1 cellular context compared by ENCODE assay signal in the genomic region with DNA sequence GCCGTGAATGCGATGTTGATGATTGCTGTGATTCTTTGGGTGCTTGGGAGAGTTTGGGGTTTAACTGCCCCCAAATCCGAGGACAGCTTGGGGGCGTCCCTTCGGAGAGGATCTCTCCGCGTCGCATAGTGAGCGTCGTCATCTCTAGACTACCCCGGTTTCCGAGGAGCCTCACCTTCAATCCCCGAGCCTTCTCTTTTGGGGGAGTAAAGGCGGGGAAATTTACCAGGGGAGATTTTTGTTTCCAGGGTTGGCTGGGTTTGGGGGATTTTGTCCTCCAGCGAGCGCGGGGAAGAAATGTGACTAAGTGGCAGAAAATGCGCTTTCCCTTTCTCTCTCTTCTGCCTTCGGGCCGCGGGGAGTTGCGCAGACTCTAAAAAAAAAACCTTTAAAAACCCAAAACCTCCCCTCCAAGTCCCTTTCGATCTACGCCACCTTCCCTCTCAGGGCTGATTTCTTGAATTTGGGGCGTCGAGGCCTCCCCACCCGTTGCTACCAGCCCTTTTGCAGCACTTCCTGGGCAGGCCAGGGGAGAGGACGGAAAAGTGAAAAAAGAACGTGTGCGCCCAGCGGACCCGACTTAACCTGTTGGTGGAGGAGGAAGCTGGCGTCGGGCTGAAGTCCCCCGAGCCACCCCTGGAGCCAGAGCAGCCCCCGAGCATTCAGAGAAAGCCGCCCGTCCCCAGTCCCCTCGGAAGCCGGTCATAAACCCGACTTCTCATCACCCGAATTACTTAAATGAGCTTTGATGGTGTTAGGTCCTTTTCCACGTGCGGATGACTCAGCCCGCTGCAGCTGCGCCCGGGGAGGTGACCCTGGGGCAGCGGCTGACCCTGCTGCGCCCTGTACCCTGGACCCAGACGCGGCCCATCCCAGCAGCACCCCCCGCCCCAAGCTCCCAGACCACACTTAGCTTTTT.
TF ChIP-seq lines count a peak whose summit lies in the region.

No MANE protein-coding gene starts in this region.

TF ChIP-seq in HepG2, 621 proteins besides CTCF, POLR2A, EP300 and RAD21 (continued from another document and continues in another):
- no peak for TF ChIP-seq MTF2 (CRISPR knock-in tag; IDR thresholded peaks at IDR 0.05; ENCODE audit: borderline replicate concordance)
- TF ChIP-seq ZFP36L2 (CRISPR knock-in tag; IDR thresholded peaks at IDR 0.05): no peak
- TF ChIP-seq, protein P1, sequence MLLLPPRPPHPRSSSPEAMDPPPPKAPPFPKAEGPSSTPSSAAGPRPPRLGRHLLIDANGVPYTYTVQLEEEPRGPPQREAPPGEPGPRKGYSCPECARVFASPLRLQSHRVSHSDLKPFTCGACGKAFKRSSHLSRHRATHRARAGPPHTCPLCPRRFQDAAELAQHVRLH (CRISPR knock-in tag; IDR thresholded peaks at IDR 0.05; ENCODE audit: borderline replicate concordance, low read depth): 0 out of 2 replicates have a peak, but pooled peaks have one; percentile 49
- no peak for TF ChIP-seq HNF1A (IDR thresholded peaks at IDR 0.05; ENCODE audit: low read depth)
- peak; percentile 65; the same call in 1 of the 2 replicates for TF ChIP-seq HNF1A (CRISPR knock-in tag; IDR thresholded peaks at IDR 0.05; ENCODE audit: borderline replicate concordance)
- TF ChIP-seq FOXK1 (CRISPR knock-in tag; IDR thresholded peaks at IDR 0.05; ENCODE audit: borderline replicate concordance, low read depth): no peak
- TF ChIP-seq ZNF142 (CRISPR knock-in tag; IDR thresholded peaks at IDR 0.05): no peak
- 0 out of 2 replicates have a peak, but pooled peaks have one; percentile 75 for TF ChIP-seq ERF (CRISPR knock-in tag; IDR thresholded peaks at IDR 0.05)
- TF ChIP-seq, protein P2, sequence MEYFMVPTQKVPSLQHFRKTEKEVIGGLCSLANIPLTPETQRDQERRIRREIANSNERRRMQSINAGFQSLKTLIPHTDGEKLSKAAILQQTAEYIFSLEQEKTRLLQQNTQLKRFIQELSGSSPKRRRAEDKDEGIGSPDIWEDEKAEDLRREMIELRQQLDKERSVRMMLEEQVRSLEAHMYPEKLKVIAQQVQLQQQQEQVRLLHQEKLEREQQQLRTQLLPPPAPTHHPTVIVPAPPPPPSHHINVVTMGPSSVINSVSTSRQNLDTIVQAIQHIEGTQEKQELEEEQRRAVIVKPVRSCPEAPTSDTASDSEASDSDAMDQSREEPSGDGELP (IDR thresholded peaks at IDR 0.05; ENCODE audit: borderline replicate concordance, low read depth): peak; percentile 83; the same call in 1 of the 2 replicates
- TF ChIP-seq KAT8 (CRISPR knock-in tag; IDR thresholded peaks at IDR 0.05): peak; percentile 17; the same call in 1 of the 2 replicates
- TF ChIP-seq REPIN1 (CRISPR knock-in tag; IDR thresholded peaks at IDR 0.05; ENCODE audit: borderline replicate concordance, low read depth): no peak
- 0 out of 2 replicates have a peak, but pooled peaks have one; percentile 74 for TF ChIP-seq ZBTB10 (CRISPR knock-in tag; IDR thresholded peaks at IDR 0.05; ENCODE audit: borderline replicate concordance)
- TF ChIP-seq MIXL1 (CRISPR knock-in tag; IDR thresholded peaks at IDR 0.05): 0 out of 2 replicates have a peak, but pooled peaks have one; percentile 40
- TF ChIP-seq, protein P3, sequence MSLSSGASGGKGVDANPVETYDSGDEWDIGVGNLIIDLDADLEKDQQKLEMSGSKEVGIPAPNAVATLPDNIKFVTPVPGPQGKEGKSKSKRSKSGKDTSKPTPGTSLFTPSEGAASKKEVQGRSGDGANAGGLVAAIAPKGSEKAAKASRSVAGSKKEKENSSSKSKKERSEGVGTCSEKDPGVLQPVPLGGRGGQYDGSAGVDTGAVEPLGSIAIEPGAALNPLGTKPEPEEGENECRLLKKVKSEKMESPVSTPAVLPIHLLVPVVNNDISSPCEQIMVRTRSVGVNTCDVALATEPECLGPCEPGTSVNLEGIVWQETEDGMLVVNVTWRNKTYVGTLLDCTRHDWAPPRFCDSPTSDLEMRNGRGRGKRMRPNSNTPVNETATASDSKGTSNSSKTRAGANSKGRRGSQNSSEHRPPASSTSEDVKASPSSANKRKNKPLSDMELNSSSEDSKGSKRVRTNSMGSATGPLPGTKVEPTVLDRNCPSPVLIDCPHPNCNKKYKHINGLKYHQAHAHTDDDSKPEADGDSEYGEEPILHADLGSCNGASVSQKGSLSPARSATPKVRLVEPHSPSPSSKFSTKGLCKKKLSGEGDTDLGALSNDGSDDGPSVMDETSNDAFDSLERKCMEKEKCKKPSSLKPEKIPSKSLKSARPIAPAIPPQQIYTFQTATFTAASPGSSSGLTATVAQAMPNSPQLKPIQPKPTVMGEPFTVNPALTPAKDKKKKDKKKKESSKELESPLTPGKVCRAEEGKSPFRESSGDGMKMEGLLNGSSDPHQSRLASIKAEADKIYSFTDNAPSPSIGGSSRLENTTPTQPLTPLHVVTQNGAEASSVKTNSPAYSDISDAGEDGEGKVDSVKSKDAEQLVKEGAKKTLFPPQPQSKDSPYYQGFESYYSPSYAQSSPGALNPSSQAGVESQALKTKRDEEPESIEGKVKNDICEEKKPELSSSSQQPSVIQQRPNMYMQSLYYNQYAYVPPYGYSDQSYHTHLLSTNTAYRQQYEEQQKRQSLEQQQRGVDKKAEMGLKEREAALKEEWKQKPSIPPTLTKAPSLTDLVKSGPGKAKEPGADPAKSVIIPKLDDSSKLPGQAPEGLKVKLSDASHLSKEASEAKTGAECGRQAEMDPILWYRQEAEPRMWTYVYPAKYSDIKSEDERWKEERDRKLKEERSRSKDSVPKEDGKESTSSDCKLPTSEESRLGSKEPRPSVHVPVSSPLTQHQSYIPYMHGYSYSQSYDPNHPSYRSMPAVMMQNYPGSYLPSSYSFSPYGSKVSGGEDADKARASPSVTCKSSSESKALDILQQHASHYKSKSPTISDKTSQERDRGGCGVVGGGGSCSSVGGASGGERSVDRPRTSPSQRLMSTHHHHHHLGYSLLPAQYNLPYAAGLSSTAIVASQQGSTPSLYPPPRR (CRISPR knock-in tag; IDR thresholded peaks at IDR 0.05; ENCODE audit: borderline replicate concordance): peak; percentile 68; the same call in 1 of the 2 replicates
- TF ChIP-seq, protein P4, sequence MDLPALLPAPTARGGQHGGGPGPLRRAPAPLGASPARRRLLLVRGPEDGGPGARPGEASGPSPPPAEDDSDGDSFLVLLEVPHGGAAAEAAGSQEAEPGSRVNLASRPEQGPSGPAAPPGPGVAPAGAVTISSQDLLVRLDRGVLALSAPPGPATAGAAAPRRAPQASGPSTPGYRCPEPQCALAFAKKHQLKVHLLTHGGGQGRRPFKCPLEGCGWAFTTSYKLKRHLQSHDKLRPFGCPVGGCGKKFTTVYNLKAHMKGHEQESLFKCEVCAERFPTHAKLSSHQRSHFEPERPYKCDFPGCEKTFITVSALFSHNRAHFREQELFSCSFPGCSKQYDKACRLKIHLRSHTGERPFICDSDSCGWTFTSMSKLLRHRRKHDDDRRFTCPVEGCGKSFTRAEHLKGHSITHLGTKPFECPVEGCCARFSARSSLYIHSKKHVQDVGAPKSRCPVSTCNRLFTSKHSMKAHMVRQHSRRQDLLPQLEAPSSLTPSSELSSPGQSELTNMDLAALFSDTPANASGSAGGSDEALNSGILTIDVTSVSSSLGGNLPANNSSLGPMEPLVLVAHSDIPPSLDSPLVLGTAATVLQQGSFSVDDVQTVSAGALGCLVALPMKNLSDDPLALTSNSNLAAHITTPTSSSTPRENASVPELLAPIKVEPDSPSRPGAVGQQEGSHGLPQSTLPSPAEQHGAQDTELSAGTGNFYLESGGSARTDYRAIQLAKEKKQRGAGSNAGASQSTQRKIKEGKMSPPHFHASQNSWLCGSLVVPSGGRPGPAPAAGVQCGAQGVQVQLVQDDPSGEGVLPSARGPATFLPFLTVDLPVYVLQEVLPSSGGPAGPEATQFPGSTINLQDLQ (CRISPR knock-in tag; IDR thresholded peaks at IDR 0.05): no peak
- TF ChIP-seq TBX2 (CRISPR knock-in tag; IDR thresholded peaks at IDR 0.05; ENCODE audit: borderline replicate concordance): peak; percentile 95; the same call in 1 of the 2 replicates
- TF ChIP-seq RARA (CRISPR knock-in tag; IDR thresholded peaks at IDR 0.05): peak; percentile 95
- TF ChIP-seq, protein P5, sequence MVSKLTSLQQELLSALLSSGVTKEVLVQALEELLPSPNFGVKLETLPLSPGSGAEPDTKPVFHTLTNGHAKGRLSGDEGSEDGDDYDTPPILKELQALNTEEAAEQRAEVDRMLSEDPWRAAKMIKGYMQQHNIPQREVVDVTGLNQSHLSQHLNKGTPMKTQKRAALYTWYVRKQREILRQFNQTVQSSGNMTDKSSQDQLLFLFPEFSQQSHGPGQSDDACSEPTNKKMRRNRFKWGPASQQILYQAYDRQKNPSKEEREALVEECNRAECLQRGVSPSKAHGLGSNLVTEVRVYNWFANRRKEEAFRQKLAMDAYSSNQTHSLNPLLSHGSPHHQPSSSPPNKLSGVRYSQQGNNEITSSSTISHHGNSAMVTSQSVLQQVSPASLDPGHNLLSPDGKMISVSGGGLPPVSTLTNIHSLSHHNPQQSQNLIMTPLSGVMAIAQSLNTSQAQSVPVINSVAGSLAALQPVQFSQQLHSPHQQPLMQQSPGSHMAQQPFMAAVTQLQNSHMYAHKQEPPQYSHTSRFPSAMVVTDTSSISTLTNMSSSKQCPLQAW (CRISPR knock-in tag; IDR thresholded peaks at IDR 0.05): 0 out of 2 replicates have a peak, but pooled peaks have one; percentile 49
- peak; percentile 63; the same call in 1 of the 2 replicates for TF ChIP-seq HDAC2 (CRISPR knock-in tag; IDR thresholded peaks at IDR 0.05)
- TF ChIP-seq ZNF230 (CRISPR knock-in tag; IDR thresholded peaks at IDR 0.05): 0 out of 2 replicates have a peak, but pooled peaks have one; percentile 23
